In the genomic region with DNA sequence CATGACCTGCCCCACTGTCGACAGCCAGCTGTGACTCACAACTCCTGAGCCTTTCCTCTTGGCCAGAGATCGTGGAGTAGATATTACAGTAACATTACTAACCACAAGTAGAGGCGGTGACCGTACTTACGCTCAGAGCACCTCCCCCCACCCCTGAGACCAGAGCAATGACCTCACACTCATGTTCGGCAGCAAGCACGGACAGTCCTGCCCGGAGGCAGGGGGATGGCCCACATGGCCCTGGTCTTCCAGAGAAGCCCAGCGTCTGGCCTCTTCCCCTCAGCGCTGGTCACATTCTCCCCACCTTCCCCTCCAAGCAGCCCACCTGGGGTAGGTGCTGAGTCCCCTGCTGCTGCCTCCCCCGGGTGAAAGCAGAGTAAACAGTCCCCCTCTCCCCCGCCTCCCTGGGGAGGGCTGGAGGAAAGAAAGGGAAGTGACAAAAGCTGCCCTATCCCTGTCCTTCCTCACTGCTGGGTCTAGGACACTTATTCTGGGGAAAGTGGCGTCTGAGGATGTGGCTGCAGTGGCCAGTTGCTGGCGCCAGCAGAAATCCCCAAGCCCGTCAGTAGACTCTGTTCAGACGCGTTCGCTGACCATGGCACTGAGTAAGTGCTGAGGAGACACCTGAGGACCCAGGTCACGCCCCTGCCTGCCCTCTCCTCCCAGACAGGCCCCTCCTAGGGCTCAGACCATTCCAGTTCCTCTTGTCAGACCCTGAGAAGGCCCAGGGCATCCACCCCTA, we compare ENCODE assay signal across 8 cellular contexts.
DNase-seq lines count a peak whose midpoint lies in the region; ATAC-seq and TF ChIP-seq lines count a peak whose summit lies in the region.

No MANE protein-coding gene starts in this region.

- H3K4me1 ChIP-seq in BE2C: peaks cover 38% of the 10 kb centered on the region

- no peaks in the 10 kb centered on the region for H3K36me3 ChIP-seq in BE2C

- ATAC-seq in GM21515 (IDR thresholded peaks at IDR 0.05; ENCODE audit: unreplicated experiment): peak; percentile 59

- peak overlapping the region in 2 of 3 experiments; percentile 37 to 61 for H3K27ac Mint-ChIP-seq in nephron
- no peak overlapping the region for H3K27ac Mint-ChIP-seq in activated CD4-positive, alpha-beta T cell treated with anti-CD3 and anti-CD28 coated beads, Interleukin-2, amount 10 ng/mL, durations not matched to agents 24 days and 14 days

- no peak for TF ChIP-seq CTCF in BE2C (IDR thresholded peaks at IDR 0.05; ENCODE audit: low read depth, low read length)
- TF ChIP-seq CTCF in epithelial cell of proximal tubule (conservative IDR thresholded peaks at IDR 0.05; ENCODE audit: low read depth, low read length): no peak
- TF ChIP-seq CTCF in nephron (IDR thresholded peaks at IDR 0.05; ENCODE audit: unreplicated experiment in 3 of 3): no peak

- H3K9me3 ChIP-seq in BE2C: no peaks in the 10 kb centered on the region; the same call in 1 of the 2 replicates

- no peak overlapping the region for H3K4me3 Mint-ChIP-seq in nephron
- no peak overlapping the region for H3K4me3 Mint-ChIP-seq in activated CD4-positive, alpha-beta T cell treated with anti-CD3 and anti-CD28 coated beads, Interleukin-2, amount 10 ng/mL, durations not matched to agents 24 days and 14 days

- no peaks in the 10 kb centered on the region for H3K36me3 Mint-ChIP-seq in nephron (ENCODE audit: low read depth)
- no peaks in the 10 kb centered on the region for H3K36me3 Mint-ChIP-seq in activated CD4-positive, alpha-beta T cell treated with anti-CD3 and anti-CD28 coated beads, Interleukin-2, amount 10 ng/mL, durations not matched to agents 24 days and 14 days (ENCODE audit: low read depth)

- H3K27me3 ChIP-seq in BE2C: no peaks in the 10 kb centered on the region

- H3K4me3 ChIP-seq in BE2C (ENCODE audit: low read depth, low read length) (no peak overlapping the region), epithelial cell of proximal tubule (ENCODE audit: low read depth, low read length) (peak overlapping the region; percentile 13)

- intact Hi-C loops in activated CD4-positive, alpha-beta T cell treated with anti-CD3 and anti-CD28 coated beads, Interleukin-2, amount 10 ng/mL, durations not matched to agents 24 days and 14 days (cut with micrococcal nuclease): no loop called here

- H3K4me1 Mint-ChIP-seq in nephron: peaks cover 32% of the 10 kb centered on the region
- peaks cover 14% of the 10 kb centered on the region for H3K4me1 Mint-ChIP-seq in activated CD4-positive, alpha-beta T cell treated with anti-CD3 and anti-CD28 coated beads, Interleukin-2, amount 10 ng/mL, durations not matched to agents 24 days and 14 days

- DNase-seq in BE2C: peak; percentile 74
- peak; percentile 58 for DNase-seq in NCI-H460 (ENCODE audit: extremely low read depth, low read depth)
- peak; percentile 95 for DNase-seq in epithelial cell of proximal tubule (ENCODE audit: low read depth)
- DNase-seq in NCI-H1930 (lab: John Stamatoyannopoulos, UW): no peak
- DNase-seq in activated CD4-positive, alpha-beta T cell treated with anti-CD3 and anti-CD28 coated beads for 1 hour: no peak
- DNase-seq in activated CD4-positive, alpha-beta T cell treated with anti-CD3 and anti-CD28 coated beads, Interleukin-2, amount 10 ng/mL, durations not matched to agents 24 days and 14 days: no peak

- no peaks in the 10 kb centered on the region for H3K9me3 Mint-ChIP-seq in nephron
- H3K9me3 Mint-ChIP-seq in activated CD4-positive, alpha-beta T cell treated with anti-CD3 and anti-CD28 coated beads, Interleukin-2, amount 10 ng/mL, durations not matched to agents 24 days and 14 days: no peaks in the 10 kb centered on the region

- peaks cover 3% of the 10 kb centered on the region for H3K27me3 Mint-ChIP-seq in nephron (ENCODE audit: low read depth)
- H3K27me3 Mint-ChIP-seq in activated CD4-positive, alpha-beta T cell treated with anti-CD3 and anti-CD28 coated beads, Interleukin-2, amount 10 ng/mL, durations not matched to agents 24 days and 14 days: no peaks in the 10 kb centered on the region

Comparison
In these comparisons a context has a peak if more than half of its experiments do, and no peak if none do; other contexts are left out.
1. DNase-seq: peak in BE2C (single experiment), NCI-H460 (single experiment) and epithelial cell of proximal tubule (single experiment); none in NCI-H1930 (0 of 2), activated CD4-positive, alpha-beta T cell treated with anti-CD3 and anti-CD28 coated beads for 1 hour (single experiment) and activated CD4-positive, alpha-beta T cell treated with anti-CD3 and anti-CD28 coated beads, Interleukin-2, amount 10 ng/mL, durations not matched to agents 24 days and 14 days (single experiment).